Comparison of ENCODE assay signal across 8 cellular contexts in the genomic region with DNA sequence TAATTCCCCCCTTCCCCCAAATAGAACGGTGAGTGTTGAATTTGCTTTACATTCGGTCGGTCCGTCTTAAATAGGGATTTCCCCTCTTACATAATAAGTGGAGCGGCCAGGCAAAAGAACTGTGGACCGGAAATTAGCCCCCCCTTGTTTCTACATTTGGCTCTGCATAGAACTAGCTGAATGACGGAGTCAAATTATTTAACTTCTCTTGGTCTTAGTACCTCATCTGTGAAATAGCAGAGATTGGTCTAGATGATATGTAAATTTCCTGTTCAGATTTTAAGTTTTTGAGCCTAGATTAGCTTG. TPM values are rescaled to one million over a fixed set of nuclear protein-coding genes. Genes with fewer than 3 reads are reported as not detected.
DNase-seq lines count a peak whose midpoint lies in the region; ATAC-seq and TF ChIP-seq lines count a peak whose summit lies in the region.

No MANE protein-coding gene starts in this region.

- H3K4me3 Mint-ChIP-seq in H9, result peak overlapping the region; percentile 82 to 85

- H2BK120ac ChIP-seq in H9 (ENCODE audit: low read depth, low read length, poor library complexity, severe bottlenecking), result no peak overlapping the region

- H3K4me3 ChIP-seq in WI38 (ENCODE audit: low read depth, low read length), result peak overlapping the region; percentile 62
- H3K4me3 ChIP-seq in aorta (ENCODE audit: low read length in 2 of 2), result peak overlapping the region; percentile 57 to 71
- H3K4me3 ChIP-seq in lower leg skin (ENCODE audit: low read depth, poor library complexity, severe bottlenecking), result no peak overlapping the region
- no peak overlapping the region for H3K4me3 ChIP-seq in SJCRH30

- peaks cover 0 to 1% of the 10 kb centered on the region in 2 donors for H3K36me3 ChIP-seq in aorta (ENCODE audit: control insufficient read depth in 1 of 2, insufficient read depth in 2 of 2, low read length in 1 of 2)
- H3K36me3 ChIP-seq in SJCRH30, result no peaks in the 10 kb centered on the region

- no peak overlapping the region for H4K5ac ChIP-seq in H9 (ENCODE audit: insufficient read length, low read depth, low read length)

- no peak overlapping the region for H3K14ac ChIP-seq in H9 (ENCODE audit: insufficient read depth, low read length)

- peaks cover 22% of the 10 kb centered on the region for H3K27me3 Mint-ChIP-seq in H9 (ENCODE audit: low read depth)

- H3K23ac ChIP-seq in H9 (ENCODE audit: insufficient read length, low read depth, low read length), result no peak overlapping the region

- H2AFZ ChIP-seq in H9 (ENCODE audit: low read length), result no peak overlapping the region

- no peak overlapping the region for H2BK12ac ChIP-seq in H9 (ENCODE audit: insufficient read length, low read depth, low read length)

- no peak overlapping the region for H2BK20ac ChIP-seq in H9 (ENCODE audit: low read depth, low read length, poor library complexity, severe bottlenecking)

- no peak overlapping the region for H2BK15ac ChIP-seq in H9 (ENCODE audit: low read depth, low read length)

- no peak for TF ChIP-seq CTCF in H9 (conservative IDR thresholded peaks at IDR 0.05)
- no peak for TF ChIP-seq CTCF in WI38 (IDR thresholded peaks at IDR 0.05; ENCODE audit: low read depth, low read length)
- no peak for TF ChIP-seq CTCF in lower leg skin (IDR thresholded peaks at IDR 0.05)

- no peaks in the 10 kb centered on the region for H3K79me2 ChIP-seq in H9 (ENCODE audit: insufficient read depth, low read length)

- no peaks in the 10 kb centered on the region for H3K79me1 ChIP-seq in H9 (ENCODE audit: insufficient read depth, low read depth, low read length, poor library complexity, severe bottlenecking)

- TF ChIP-seq POLR2A in lower leg skin (IDR thresholded peaks at IDR 0.05), result no peak

- no peak overlapping the region for H4K91ac ChIP-seq in H9 (ENCODE audit: insufficient read length, low read depth, low read length)

- no CpG with 5 or more reads among the region's 7 CpGs for WGBS in H9 (ENCODE audit: extremely low coverage, insufficient read length, low lambda C conversion rate)
- WGBS in aorta, 2 donors, result 25 to 27% methylated on average over 7 of the region's 7 CpGs
- WGBS in lower leg skin, 2 donors, result 15 to 32% methylated on average over 7 of the region's 7 CpGs

- H3K4me1 Mint-ChIP-seq in H9, result peaks cover 19 to 34% of the 10 kb centered on the region in 2 experiments

- DNase-seq in H9 (no peak), iPS-NIHi11 (ENCODE audit: low spot score) (peak; percentile 7), aorta (no peak), lower leg skin (ENCODE audit: low spot score in 2 of 2) (no peak), SJCRH30 (no peak)
- no peak for DNase-seq in stimulated activated CD4-positive, alpha-beta T cell treated with anti-CD3 and anti-CD28 coated beads, Interleukin-2, amount 100 ng/mL, for 24 hours

- no peaks in the 10 kb centered on the region for H4K20me1 ChIP-seq in H9 (ENCODE audit: control insufficient read depth, insufficient read depth, insufficient read length)

- H3K27ac Mint-ChIP-seq in H9, result no peak overlapping the region

- H2AK5ac ChIP-seq in H9 (ENCODE audit: insufficient read length, low read length), result no peak overlapping the region

- H3K27ac ChIP-seq in H9 (ENCODE audit: insufficient read length, low read depth, low read length) (no peak overlapping the region), aorta (ENCODE audit: low read depth in 1 of 2, low read length in 2 of 2) (no peak overlapping the region), SJCRH30 (no peak overlapping the region)

- intact Hi-C loops in aorta (cut with DNase I), result loop anchor here in 1 of 2 donors (10.0 kb wide), 1 partner anchor 142 kb away; no protein-coding TSS in a partner anchor
- intact Hi-C loops in lower leg skin (cut with DNase I; ENCODE audit: low total_unique reads), result no loop called here

- no peak overlapping the region for H3K18ac ChIP-seq in H9 (ENCODE audit: insufficient read length, low read depth, low read length)

- H3K23me2 ChIP-seq in H9 (ENCODE audit: insufficient read length, low read depth, low read length, poor library complexity, severe bottlenecking), result peaks cover 10% of the 10 kb centered on the region

- no peaks in the 10 kb centered on the region for H3K9me3 ChIP-seq in H9 (ENCODE audit: control insufficient read depth, low read depth, low read length)
- H3K9me3 ChIP-seq in aorta (ENCODE audit: control insufficient read depth, low read length), result no peaks in the 10 kb centered on the region
- H3K9me3 ChIP-seq in SJCRH30 (replicated peaks), result no peaks in the 10 kb centered on the region

- no peak overlapping the region for H3K9ac ChIP-seq in H9 (ENCODE audit: extremely low read depth, insufficient read length, low read length)

- no peak overlapping the region for H2BK5ac ChIP-seq in H9 (ENCODE audit: insufficient read length, low read length)

- peaks cover 10 to 12% of the 10 kb centered on the region in 2 experiments for H3K9me3 Mint-ChIP-seq in H9

- ATAC-seq in GM18499 (IDR thresholded peaks at IDR 0.05; ENCODE audit: insufficient read depth, unreplicated experiment) (peak; percentile 56), aorta (ENCODE audit: low FRiP score) (peak; percentile 46)

- H3K36me3 Mint-ChIP-seq in H9 (ENCODE audit: insufficient read depth in 1 of 3, low read depth in 3 of 3), result peaks cover 7 to 9% (median 8%) of the 10 kb centered on the region in 3 experiments; a peak in 6 of 7 replicates

- H3K27me3 ChIP-seq in H9 (ENCODE audit: insufficient read depth, low read length) (no peaks in the 10 kb centered on the region; the same call in 1 of the 2 replicates), aorta (ENCODE audit: control insufficient read depth in 1 of 2, insufficient read depth in 2 of 2, low read length in 1 of 2) (no peaks in the 10 kb centered on the region), SJCRH30 (no peaks in the 10 kb centered on the region)

- H3K4ac ChIP-seq in H9 (ENCODE audit: low read depth, low read length), result no peak overlapping the region

- no peak overlapping the region for H3K56ac ChIP-seq in H9 (ENCODE audit: insufficient read length, low read depth, low read length)

- peak overlapping the region; percentile 64 for H3K4me2 ChIP-seq in H9 (ENCODE audit: insufficient read depth, insufficient read length, low read length)

- no peak overlapping the region for H3T11ph ChIP-seq in H9 (ENCODE audit: low read length)

- no peaks in the 10 kb centered on the region for H3K4me1 ChIP-seq in H9 (ENCODE audit: insufficient read depth, low read length)
- H3K4me1 ChIP-seq in aorta (ENCODE audit: control insufficient read depth in 1 of 2, insufficient read depth in 2 of 2, low read length in 2 of 2), result no peaks in the 10 kb centered on the region
- H3K4me1 ChIP-seq in SJCRH30, result no peaks in the 10 kb centered on the region

- no peak overlapping the region for H4K8ac ChIP-seq in H9 (replicated peaks; ENCODE audit: insufficient read length, low read depth, low read length)

RNA-seq across cellular contexts. Expression of a gene that starts 1.3 kb away (rescaled TPM):
- total RNA-seq in H9 (2021), result 3.9 and 5.5 TPM in 2 replicates
- 10 to 100 TPM in 1 of 2 donors, 1 to 10 TPM in 1; 4.7 to 12.5 TPM for total RNA-seq in aorta
- polyA plus RNA-seq in aorta, result 1 to 10 TPM; 6.4 to 7.3 TPM
- total RNA-seq in lower leg skin, result 10 to 100 TPM in 3 of 4 donors, 1 to 10 TPM in 1; 8.5 to 31.8 (median 11.8) TPM
- total RNA-seq in SJCRH30 (2014; rRNA removed; shearing (Covaris generic)), result not detected in 2 replicates

RNA-seq across cellular contexts. Expression of a gene that starts 14.3 kb away (rescaled TPM):
- total RNA-seq in H9 (2021) (30.4 and 32.3 TPM in 2 replicates), aorta (10 to 100 TPM; 72.6 to 79.6 TPM), lower leg skin (1 to 10 TPM; 5.6 to 9.0 (median 6.8) TPM)
- polyA plus RNA-seq in aorta, result 10 to 100 TPM; 35.9 to 47.6 TPM
- 40.4 and 43.3 TPM in 2 replicates for total RNA-seq in SJCRH30 (2014; rRNA removed; shearing (Covaris generic))

RNA-seq across cellular contexts. Expression of a gene that starts 32.3 kb away (rescaled TPM):
- total RNA-seq in H9 (2021) (0.09 TPM in 1 of 2 replicates, not detected in the other), aorta (1 to 10 TPM in 1 of 2 donors, under 1 TPM in 1; 0.99 to 1.1 TPM), lower leg skin (not detected)
- polyA plus RNA-seq in aorta, result under 1 TPM; 0.49 to 0.75 TPM
- total RNA-seq in SJCRH30 (2014; rRNA removed; shearing (Covaris generic)), result 0.10 and 0.16 TPM in 2 replicates

Comparison
In these comparisons a context has a peak if more than half of its experiments do, and no peak if none do; other contexts are left out.
1. H3K4me3 ChIP-seq: peak in WI38 (single experiment) and aorta (2 of 2); none in lower leg skin (single experiment) and SJCRH30 (single experiment).